Comparison of ENCODE assay signal across 13 cellular contexts in the genomic region with DNA sequence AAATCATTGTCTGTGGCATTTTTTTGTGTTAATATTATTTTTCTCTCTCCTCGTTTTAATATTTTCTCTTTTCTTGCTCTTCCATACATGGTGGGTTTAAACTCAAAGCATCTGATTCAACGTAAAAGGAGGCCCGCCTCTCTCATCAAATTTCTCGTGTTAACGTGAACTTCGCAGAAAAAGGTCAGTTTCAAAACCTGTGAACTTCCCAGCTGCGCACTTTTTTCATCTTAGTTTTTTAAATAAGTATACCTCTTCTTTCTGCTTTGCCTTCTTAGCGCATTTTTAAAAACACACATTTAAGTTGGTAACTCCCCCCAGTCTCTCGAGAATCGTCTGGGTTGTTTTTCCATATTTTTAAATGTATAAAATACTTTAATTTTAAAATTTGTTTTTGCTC. TPM values are rescaled to one million over a fixed set of nuclear protein-coding genes. Genes with fewer than 3 reads are reported as not detected.
DNase-seq lines count a peak whose midpoint lies in the region; ATAC-seq and TF ChIP-seq lines count a peak whose summit lies in the region.
"Had no signal": no experiment of that assay in that cellular context is flagged by ENCODE, and none has a peak within 500 bp of the region (broad histone marks: within the 10 kb centered on the region; RNA-seq: fewer than 3 reads in every experiment).

No MANE protein-coding gene starts in this region.

- ATAC-seq in activated naive CD8-positive, alpha-beta T cell treated with anti-CD3 and anti-CD28 coated beads, Interleukin-2, amount 50 U/mL, for 24 hours, result no peak
- no peak for ATAC-seq in left cardiac atrium

- peaks cover 16% of the 10 kb centered on the region for H3K4me1 Mint-ChIP-seq in T-helper 2 cell treated with Interferon-gamma antibody and Interleukin-4, amounts not matched to agents 5 μg/mL and 100 μg/mL, for 36 hours (ENCODE audit: low read depth)
- H3K4me1 Mint-ChIP-seq in activated naive CD8-positive, alpha-beta T cell treated with anti-CD3 and anti-CD28 coated beads, Interleukin-2, amount 50 U/mL, for 24 hours, result peaks cover 24% of the 10 kb centered on the region

- TF ChIP-seq CTCF in LNCaP clone FGC (IDR thresholded peaks at IDR 0.05; ENCODE audit: control insufficient read depth, extremely low read depth, insufficient read depth), result no peak
- TF ChIP-seq CTCF in neutrophil (IDR thresholded peaks at IDR 0.05), result no peak

- H3K4me3 ChIP-seq in LNCaP clone FGC (ENCODE audit: low read depth, low read length) (peak overlapping the region; percentile 67), neutrophil (ENCODE audit: low read depth in 1 of 2, low read length in 1 of 2) (peak overlapping the region; percentile 72 to 97)

- H3K36me3 ChIP-seq in neutrophil, result no peaks in the 10 kb centered on the region

- peaks cover 95% of the 10 kb centered on the region for H3K27me3 ChIP-seq in neutrophil

- intact Hi-C loops in left cardiac atrium (cut with DNase I), result no loop called here

- DNase-seq in T-helper 2 cell treated with Interferon-gamma antibody and Interleukin-4, amounts not matched to agents 5 μg/mL and 100 μg/mL, for 36 hours (ENCODE audit: low spot score), result no peak
- DNase-seq in T-helper 2 cell (no peak), LNCaP clone FGC (ENCODE audit: low read depth) (no peak), left cardiac atrium (no peak), AG20443 (ENCODE audit: low spot score) (no peak)
- DNase-seq in activated naive CD8-positive, alpha-beta T cell treated with anti-CD3 and anti-CD28 coated beads, Interleukin-2, amount 50 U/mL, for 24 hours, result no peak
- DNase-seq in activated effector memory CD4-positive, alpha-beta T cell treated with Interleukin-2 at 50 U/mL for 16 hours, result no peak
- DNase-seq: kidney glomerular epithelial cell; NCI-H1694 treated with DMSO at 0.1 percent for 48 hours; occipital lobe; stimulated activated CD4-positive, alpha-beta T cell treated with anti-CD3 and anti-CD28 coated beads, Interleukin-1b, Interleukin-23, amount 100 ng/mL, for 48 hours had no signal

- H3K4me3 Mint-ChIP-seq in T-helper 2 cell treated with Interferon-gamma antibody and Interleukin-4, amounts not matched to agents 5 μg/mL and 100 μg/mL, for 36 hours, result peak overlapping the region; percentile 87
- H3K4me3 Mint-ChIP-seq in activated naive CD8-positive, alpha-beta T cell treated with anti-CD3 and anti-CD28 coated beads, Interleukin-2, amount 50 U/mL, for 24 hours, result peak overlapping the region; percentile 83

- peak overlapping the region; percentile 70 for H3K27ac ChIP-seq in neutrophil

- H3K4me1 ChIP-seq in neutrophil (ENCODE audit: control insufficient read depth in 1 of 2, insufficient read depth in 1 of 2, low read depth in 1 of 2, low read length in 1 of 2), result peaks cover 24 to 31% of the 10 kb centered on the region in 2 experiments

- peaks cover 94% of the 10 kb centered on the region for H3K27me3 Mint-ChIP-seq in T-helper 2 cell treated with Interferon-gamma antibody and Interleukin-4, amounts not matched to agents 5 μg/mL and 100 μg/mL, for 36 hours (ENCODE audit: low read depth)
- H3K27me3 Mint-ChIP-seq in activated naive CD8-positive, alpha-beta T cell treated with anti-CD3 and anti-CD28 coated beads, Interleukin-2, amount 50 U/mL, for 24 hours, result peaks cover 95% of the 10 kb centered on the region

- H3K9me3 ChIP-seq in neutrophil, result no peaks in the 10 kb centered on the region

- H3K27ac Mint-ChIP-seq in T-helper 2 cell treated with Interferon-gamma antibody and Interleukin-4, amounts not matched to agents 5 μg/mL and 100 μg/mL, for 36 hours, result no peak overlapping the region
- peak overlapping the region; percentile 76 for H3K27ac Mint-ChIP-seq in activated naive CD8-positive, alpha-beta T cell treated with anti-CD3 and anti-CD28 coated beads, Interleukin-2, amount 50 U/mL, for 24 hours
- H3K27ac Mint-ChIP-seq: activated T-helper 2 cell treated with anti-CD3 and anti-CD28 coated beads, Interferon-gamma antibody, Interleukin-2, Interleukin-4, amounts not matched to agents 10 μg/mL and 5 μg/mL and 100 μg/mL, durations not matched to agents 14 hours and 24 hours and 36 hours had no signal

- H3K9me3 Mint-ChIP-seq in T-helper 2 cell treated with Interferon-gamma antibody and Interleukin-4, amounts not matched to agents 5 μg/mL and 100 μg/mL, for 36 hours, result no peaks in the 10 kb centered on the region
- H3K9me3 Mint-ChIP-seq in activated naive CD8-positive, alpha-beta T cell treated with anti-CD3 and anti-CD28 coated beads, Interleukin-2, amount 50 U/mL, for 24 hours, result peaks cover 5% of the 10 kb centered on the region
- H3K9me3 Mint-ChIP-seq: activated T-helper 2 cell treated with anti-CD3 and anti-CD28 coated beads, Interferon-gamma antibody, Interleukin-2, Interleukin-4, amounts not matched to agents 10 μg/mL and 5 μg/mL and 100 μg/mL, durations not matched to agents 14 hours and 24 hours and 36 hours had no signal

- peaks cover 1% of the 10 kb centered on the region for H3K36me3 Mint-ChIP-seq in T-helper 2 cell treated with Interferon-gamma antibody and Interleukin-4, amounts not matched to agents 5 μg/mL and 100 μg/mL, for 36 hours (ENCODE audit: low read depth)
- H3K36me3 Mint-ChIP-seq in activated naive CD8-positive, alpha-beta T cell treated with anti-CD3 and anti-CD28 coated beads, Interleukin-2, amount 50 U/mL, for 24 hours (ENCODE audit: low read depth), result peaks cover 6% of the 10 kb centered on the region

RNA-seq across cellular contexts. Expression of a gene that starts 9.1 kb away (rescaled TPM):
- 1 to 10 TPM; 1.5 to 3.5 TPM for total RNA-seq in left cardiac atrium
- total RNA-seq: activated T-helper 2 cell treated with anti-CD3 and anti-CD28 coated beads, Interferon-gamma antibody, Interleukin-2, Interleukin-4, amounts not matched to agents 10 μg/mL and 5 μg/mL and 100 μg/mL, durations not matched to agents 14 hours and 24 hours and 36 hours; occipital lobe had no signal

RNA-seq across cellular contexts. Expression of a gene that starts 12.7 kb away (rescaled TPM):
- total RNA-seq in left cardiac atrium, result 10 to 100 TPM; 22.6 to 23.6 TPM
